In genomic region chr10:79241629-79241989, GRCh38 we compare ENCODE assay signal across 8 cellular contexts.
A peak's percentile ranks its signal among the peaks of the same experiment; 100 is the strongest.
DNase-seq lines count a peak whose midpoint lies in the region; ATAC-seq and TF ChIP-seq lines count a peak whose summit lies in the region.

No MANE protein-coding gene starts in this region.

- H3K4me2 ChIP-seq in mammary epithelial cell (ENCODE audit: insufficient read depth, low read depth, low read length) = peak overlapping the region; percentile 85

- H2AFZ ChIP-seq in mammary epithelial cell (ENCODE audit: low read depth, low read length) = no peak overlapping the region

- POLR2A ChIA-PET in naive thymus-derived CD8-positive, alpha-beta T cell (lab: Charles Lee) = interaction anchor here (3.5 kb wide), 1 partner anchor 105 kb away, joined by 12 read pairs; the partner anchor contains the start of gene PPIF

- intact Hi-C loops in left cardiac atrium (cut with DNase I) = no loop called here
- intact Hi-C loops in mammary epithelial cell (cut with micrococcal nuclease) = no loop called here
- intact Hi-C loops in vagina (cut with DNase I) = no loop called here

- peaks cover 28% of the 10 kb centered on the region for H3K79me2 ChIP-seq in mammary epithelial cell (ENCODE audit: insufficient read depth, low read length)

- WGBS in mammary epithelial cell (ENCODE audit: low coverage, missing lambda C conversion rate) = 86% methylated on average over 5 of the region's 5 CpGs

- DNase-seq in right atrium auricular region (ENCODE audit: low spot score) = no peak
- no peak for DNase-seq in left cardiac atrium
- DNase-seq in mammary epithelial cell = no peak
- DNase-seq in naive thymus-derived CD8-positive, alpha-beta T cell = no peak
- no peak for DNase-seq in vagina (ENCODE audit: extremely low spot score in 2 of 2)
- no peak for DNase-seq in activated effector memory CD4-positive, alpha-beta T cell treated with Interleukin-2 at 50 U/mL for 16 hours

- H4K20me1 ChIP-seq in mammary epithelial cell (ENCODE audit: insufficient read depth, low read length) = no peaks in the 10 kb centered on the region

- no peak overlapping the region for H3K9ac ChIP-seq in mammary epithelial cell (ENCODE audit: insufficient read depth, low read length)

- H3K4me3 ChIP-seq in right atrium auricular region = peak overlapping the region in 1 of 2 donors; percentile 58
- H3K4me3 ChIP-seq in mammary epithelial cell (replicated peaks in 1 of 3; ENCODE audit: insufficient read depth in 1 of 3, low read depth in 2 of 3, low read length in 3 of 3) = no peak overlapping the region
- H3K4me3 ChIP-seq in vagina = peak overlapping the region; percentile 49 to 78

- H3K36me3 ChIP-seq in right atrium auricular region (no peaks in the 10 kb centered on the region), mammary epithelial cell (ENCODE audit: insufficient read depth, low read length) (no peaks in the 10 kb centered on the region), vagina (no peaks in the 10 kb centered on the region)

- H3K27me3 Mint-ChIP-seq in naive thymus-derived CD8-positive, alpha-beta T cell = peaks cover 0 to 7% (median 0%) of the 10 kb centered on the region in 5 donors

- no peak for TF ChIP-seq POLR2A in vagina (IDR thresholded peaks at IDR 0.05)

- H3K9me3 ChIP-seq in right atrium auricular region = no peaks in the 10 kb centered on the region
- H3K9me3 ChIP-seq in mammary epithelial cell (replicated peaks; ENCODE audit: insufficient read depth, low read length) = no peaks in the 10 kb centered on the region
- H3K9me3 ChIP-seq in vagina = no peaks in the 10 kb centered on the region

- peaks cover 33 to 61% (median 39%) of the 10 kb centered on the region in 4 donors for H3K4me1 Mint-ChIP-seq in naive thymus-derived CD8-positive, alpha-beta T cell

- no peaks in the 10 kb centered on the region for H3K27me3 ChIP-seq in right atrium auricular region
- no peaks in the 10 kb centered on the region for H3K27me3 ChIP-seq in mammary epithelial cell (ENCODE audit: insufficient read depth, low read length)
- H3K27me3 ChIP-seq in vagina = no peaks in the 10 kb centered on the region

- H3K27ac ChIP-seq in right atrium auricular region = peak overlapping the region; percentile 78 to 83
- peak overlapping the region; percentile 40 for H3K27ac ChIP-seq in mammary epithelial cell (ENCODE audit: insufficient read depth, low read depth, low read length)
- peak overlapping the region; percentile 80 for H3K27ac ChIP-seq in vagina

- ATAC-seq in left cardiac atrium (no peak), HG03457 (IDR thresholded peaks at IDR 0.05; ENCODE audit: unreplicated experiment) (no peak), GM21723 (IDR thresholded peaks at IDR 0.05; ENCODE audit: unreplicated experiment) (no peak)
- no peak for ATAC-seq in naive thymus-derived CD8-positive, alpha-beta T cell

- in situ Hi-C loops in mammary epithelial cell (cut with MboI; ENCODE audit: low sequenced_read_pairs in 2 of 2) = no loop called here

- peak overlapping the region; percentile 56 to 89 (median 78) for H3K4me3 Mint-ChIP-seq in naive thymus-derived CD8-positive, alpha-beta T cell

- CTCF ChIA-PET in mammary epithelial cell (lab: Charles Lee; ENCODE audit: low non-redundant PET) = no interaction called here

- no peaks in the 10 kb centered on the region for H3K36me3 Mint-ChIP-seq in naive thymus-derived CD8-positive, alpha-beta T cell

- peak overlapping the region in 6 of 10 donors; percentile 7 to 75 (median 50) for H3K27ac Mint-ChIP-seq in naive thymus-derived CD8-positive, alpha-beta T cell

- TF ChIP-seq CTCF in right atrium auricular region (IDR thresholded peaks at IDR 0.05) (no peak), mammary epithelial cell (conservative IDR thresholded peaks at IDR 0.05 in 1 of 2, IDR thresholded peaks at IDR 0.05 in 1 of 2; ENCODE audit: extremely low read depth in 1 of 2, insufficient read depth in 1 of 2, low read depth in 1 of 2, low read length in 2 of 2) (no peak), vagina (IDR thresholded peaks at IDR 0.05) (no peak)

- H3K9me3 Mint-ChIP-seq in naive thymus-derived CD8-positive, alpha-beta T cell = no peaks in the 10 kb centered on the region

- dilution Hi-C loops in mammary epithelial cell (cut with HindIII; ENCODE audit: low sequenced_read_pairs) = no loop called here

- H3K4me1 ChIP-seq in right atrium auricular region (peaks cover 0 to 93% of the 10 kb centered on the region in 2 donors), mammary epithelial cell (ENCODE audit: insufficient read depth, low read length) (peaks cover 66% of the 10 kb centered on the region), vagina (peaks cover 89% of the 10 kb centered on the region)

- BruUV-seq in mammary epithelial cell (replicated peaks; lab: Mats Ljungman, UMichigan) = no TSS peak

Comparison
In these comparisons a context has a peak if more than half of its experiments do, and no peak if none do; other contexts are left out.
1. H3K4me3 ChIP-seq: peak in vagina (2 of 2); none in mammary epithelial cell (0 of 3).
2. Peak in every context shown above with its lines, with median percentiles within 50 percentile points of each other: H3K27ac ChIP-seq.